20 cellular contexts compared by ENCODE assay signal in the genomic region with DNA sequence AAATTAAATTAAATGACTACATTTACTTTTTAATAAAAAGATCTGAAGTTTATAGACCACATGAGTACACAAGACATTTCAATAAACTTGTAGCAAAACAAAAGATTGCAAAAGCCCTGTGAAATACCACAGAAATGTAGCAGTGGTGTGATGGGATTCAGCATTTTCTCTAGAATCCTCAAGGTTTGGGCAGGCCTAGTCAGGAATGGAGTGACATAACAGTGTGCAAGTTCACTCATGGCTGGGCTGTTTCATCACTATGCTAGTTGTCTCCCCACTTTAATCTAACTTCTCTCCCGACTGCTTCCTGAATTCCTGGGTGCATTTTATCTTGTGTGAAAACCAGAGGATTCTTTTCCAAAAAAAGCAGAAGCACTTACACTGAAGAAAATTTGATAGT.
A peak's percentile ranks its signal among the peaks of the same experiment; 100 is the strongest.
DNase-seq lines count a peak whose midpoint lies in the region; ATAC-seq and TF ChIP-seq lines count a peak whose summit lies in the region.
"Had no signal": no experiment of that assay in that cellular context is flagged by ENCODE, and none has a peak within 500 bp of the region (broad histone marks: within the 10 kb centered on the region; RNA-seq: fewer than 3 reads in every experiment).

No MANE protein-coding gene starts in this region.

- H3K79me2 ChIP-seq in mammary epithelial cell (ENCODE audit: insufficient read depth, low read length) (no peaks in the 10 kb centered on the region), smooth muscle cell (ENCODE audit: low read depth) (no peaks in the 10 kb centered on the region)

- no TSS peak for BruUV-seq in MCF 10A (replicated peaks; lab: Mats Ljungman, UMichigan)
- BruUV-seq in mammary epithelial cell (replicated peaks; lab: Mats Ljungman, UMichigan) = no TSS peak

- intact Hi-C loops in MCF 10A (cut with micrococcal nuclease) (no loop called here), mammary epithelial cell (cut with micrococcal nuclease) (no loop called here)

- no peak overlapping the region for H3K9ac ChIP-seq in mammary epithelial cell (ENCODE audit: insufficient read depth, low read length)
- H3K9ac ChIP-seq in smooth muscle cell (ENCODE audit: low read depth) = no peak overlapping the region
- H3K9ac ChIP-seq: BLaER1, GM23248 had no signal

- H3K27ac Mint-ChIP-seq in MCF 10A (ENCODE audit: low read depth, unreplicated experiment) = no peak overlapping the region
- H3K27ac Mint-ChIP-seq: B cell; CD4-positive, CD25-positive, alpha-beta regulatory T cell; CD8-positive, alpha-beta T cell had no signal

- H3K27ac ChIP-seq in mammary epithelial cell (ENCODE audit: insufficient read depth, low read depth, low read length) (no peak overlapping the region), smooth muscle cell (ENCODE audit: low read depth) (peak overlapping the region; percentile 16)
- H3K27ac ChIP-seq: 22Rv1, BLaER1, C4-2B, GM23248 had no signal

- peaks cover 7% of the 10 kb centered on the region for H3F3A ChIP-seq in smooth muscle cell (ENCODE audit: low read depth)

- H3K4me2 ChIP-seq in mammary epithelial cell (ENCODE audit: insufficient read depth, low read depth, low read length) = no peak overlapping the region
- peak overlapping the region; percentile 41 for H3K4me2 ChIP-seq in smooth muscle cell
- H3K4me2 ChIP-seq: BLaER1 had no signal

- H3K4me1 ChIP-seq in mammary epithelial cell (ENCODE audit: insufficient read depth, low read length) = no peaks in the 10 kb centered on the region
- H3K4me1 ChIP-seq in smooth muscle cell (ENCODE audit: low read depth) = peaks cover 5% of the 10 kb centered on the region
- H3K4me1 ChIP-seq: BLaER1, Caco-2 had no signal

- H4K20me1 ChIP-seq in mammary epithelial cell (ENCODE audit: insufficient read depth, low read length) (no peaks in the 10 kb centered on the region), smooth muscle cell (ENCODE audit: low read depth) (no peaks in the 10 kb centered on the region)
- H4K20me1 ChIP-seq: BLaER1 had no signal

- no peaks in the 10 kb centered on the region for H3K27me3 Mint-ChIP-seq in MCF 10A (ENCODE audit: insufficient read depth, unreplicated experiment)
- H3K27me3 Mint-ChIP-seq: B cell; CD4-positive, CD25-positive, alpha-beta regulatory T cell had no signal

- H2AFZ ChIP-seq in mammary epithelial cell (ENCODE audit: low read depth, low read length) (no peak overlapping the region), smooth muscle cell (ENCODE audit: low read depth) (peak overlapping the region; percentile 23)
- H2AFZ ChIP-seq: GM23248 had no signal

- peak; percentile 46 for DNase-seq in MCF 10A (ENCODE audit: unreplicated experiment)
- DNase-seq in mammary epithelial cell = no peak
- peak; percentile 24 for DNase-seq in astrocyte of the hippocampus (ENCODE audit: low read depth, low spot score)
- DNase-seq in epithelial cell of esophagus (ENCODE audit: low read depth) = peak; percentile 73
- DNase-seq in smooth muscle cell (lab: John Stamatoyannopoulos, UW; ENCODE audit: unreplicated experiment) = no peak
- DNase-seq in globus pallidus (ENCODE audit: low spot score) = no peak
- DNase-seq in activated T-cell treated with anti-CD3 and anti-CD28 coated beads, Interleukin-2, amount 50 U/mL, for 1 hour = no peak
- DNase-seq: Caco-2; CD4-positive, CD25-positive, alpha-beta regulatory T cell; CD8-positive, alpha-beta T cell; DMS153; DND-41; GM23248; H7; HCEC 1CT had no signal

- CTCF ChIA-PET in MCF 10A (lab: Yijun Ruan, JAX) (no interaction called here), mammary epithelial cell (lab: Charles Lee; ENCODE audit: low non-redundant PET) (no interaction called here)

- no peaks in the 10 kb centered on the region for H3K27me3 ChIP-seq in mammary epithelial cell (ENCODE audit: insufficient read depth, low read length)
- no peaks in the 10 kb centered on the region for H3K27me3 ChIP-seq in smooth muscle cell (ENCODE audit: low read depth)
- H3K27me3 ChIP-seq: BLaER1 had no signal

- peaks cover 6% of the 10 kb centered on the region for H3K9me3 Mint-ChIP-seq in MCF 10A (ENCODE audit: unreplicated experiment)

- TF ChIP-seq CTCF in MCF 10A (IDR thresholded peaks at IDR 0.05; ENCODE audit: unreplicated experiment) (no peak), mammary epithelial cell (conservative IDR thresholded peaks at IDR 0.05 in 1 of 2, IDR thresholded peaks at IDR 0.05 in 1 of 2; ENCODE audit: extremely low read depth in 1 of 2, insufficient read depth in 1 of 2, low read depth in 1 of 2, low read length in 2 of 2) (no peak), epithelial cell of esophagus (IDR thresholded peaks at IDR 0.05; ENCODE audit: insufficient read depth, low read depth, low read length, missing control alignments) (no peak), smooth muscle cell (IDR thresholded peaks at IDR 0.05; ENCODE audit: borderline replicate concordance, insufficient read depth, poor library complexity, severe bottlenecking) (no peak)

- POLR2A ChIA-PET in MCF 10A (lab: Yijun Ruan, JAX) = no interaction called here

- no peaks in the 10 kb centered on the region for H3K36me3 ChIP-seq in mammary epithelial cell (ENCODE audit: insufficient read depth, low read length)
- no peaks in the 10 kb centered on the region for H3K36me3 ChIP-seq in smooth muscle cell (ENCODE audit: low read depth)
- H3K36me3 ChIP-seq: BLaER1 had no signal

- no peak for ATAC-seq in GM21717 (IDR thresholded peaks at IDR 0.05; ENCODE audit: unreplicated experiment)
- ATAC-seq: CD8-positive, alpha-beta T cell had no signal

- dilution Hi-C loops in mammary epithelial cell (cut with HindIII; ENCODE audit: low sequenced_read_pairs) = no loop called here

- in situ Hi-C loops in mammary epithelial cell (cut with MboI; ENCODE audit: low sequenced_read_pairs in 2 of 2) = no loop called here

- no peak overlapping the region for H3K4me3 ChIP-seq in mammary epithelial cell (replicated peaks in 1 of 3; ENCODE audit: insufficient read depth in 1 of 3, low read depth in 2 of 3, low read length in 3 of 3)
- H3K4me3 ChIP-seq in epithelial cell of esophagus (ENCODE audit: low read length) = no peak overlapping the region
- no peak overlapping the region for H3K4me3 ChIP-seq in smooth muscle cell
- H3K4me3 ChIP-seq: BLaER1, GM23248 had no signal

- H3K4me1 Mint-ChIP-seq in MCF 10A (ENCODE audit: insufficient read depth, unreplicated experiment) = peaks cover 6% of the 10 kb centered on the region
- H3K4me1 Mint-ChIP-seq: B cell; CD4-positive, CD25-positive, alpha-beta regulatory T cell had no signal

- H3K4me3 Mint-ChIP-seq in MCF 10A (ENCODE audit: unreplicated experiment) = no peak overlapping the region
- H3K4me3 Mint-ChIP-seq: B cell; CD4-positive, CD25-positive, alpha-beta regulatory T cell; CD8-positive, alpha-beta T cell had no signal

- peaks cover 14% of the 10 kb centered on the region for H3K9me3 ChIP-seq in mammary epithelial cell (replicated peaks; ENCODE audit: insufficient read depth, low read length)
- no peaks in the 10 kb centered on the region for H3K9me3 ChIP-seq in smooth muscle cell (replicated peaks; ENCODE audit: low read depth)
- H3K9me3 ChIP-seq: BLaER1, Caco-2 had no signal

- WGBS in mammary epithelial cell (ENCODE audit: low coverage, missing lambda C conversion rate) = 20% methylated on average over 1 of the region's 1 CpG
- WGBS in smooth muscle cell (ENCODE audit: low lambda C conversion rate) = 4% methylated on average over 1 of the region's 1 CpG

- no peaks in the 10 kb centered on the region for H3K36me3 Mint-ChIP-seq in MCF 10A (ENCODE audit: insufficient read depth, unreplicated experiment)
- H3K36me3 Mint-ChIP-seq: CD4-positive, CD25-positive, alpha-beta regulatory T cell; CD8-positive, alpha-beta T cell had no signal

Comparison
In these comparisons a context has a peak if more than half of its experiments do, and no peak if none do; other contexts are left out.
1. DNase-seq: peak in MCF 10A (single experiment), astrocyte of the hippocampus (single experiment) and epithelial cell of esophagus (single experiment); none in mammary epithelial cell (single experiment), smooth muscle cell (single experiment), globus pallidus (single experiment) and activated T-cell treated with anti-CD3 and anti-CD28 coated beads, Interleukin-2, amount 50 U/mL, for 1 hour (single experiment).